Comparison of ENCODE assay signal across 13 cellular contexts in genomic region chr4:110200673-110201072, GRCh38. TPM values are rescaled to one million over a fixed set of nuclear protein-coding genes. Genes with fewer than 3 reads are reported as not detected.
DNase-seq lines count a peak whose midpoint lies in the region; ATAC-seq and TF ChIP-seq lines count a peak whose summit lies in the region.
"Had no signal": no experiment of that assay in that cellular context is flagged by ENCODE, and none has a peak within 500 bp of the region (broad histone marks: within the 10 kb centered on the region; RNA-seq: fewer than 3 reads in every experiment).

No MANE protein-coding gene starts in this region.

- TF ChIP-seq POLR2A in lower leg skin (IDR thresholded peaks at IDR 0.05), result no peak

- peak overlapping the region; percentile 56 for H3K27ac Mint-ChIP-seq in T-helper 17 cell
- no peak overlapping the region for H3K27ac Mint-ChIP-seq in nephron
- H3K27ac Mint-ChIP-seq: CD4-positive, CD25-positive, alpha-beta regulatory T cell had no signal

- H3F3A ChIP-seq in OCI-LY1 (ENCODE audit: insufficient read depth, low read length), result no peaks in the 10 kb centered on the region

- DNase-seq in T-helper 17 cell (no peak), lower leg skin (ENCODE audit: low spot score in 2 of 2) (no peak), GM19240 (ENCODE audit: insufficient read length, low spot score) (no peak)
- no peak for DNase-seq in activated CD4-positive, alpha-beta T cell treated with anti-CD3 and anti-CD28 coated beads, Interleukin-2, amount 50 U/mL, for 1 hour
- DNase-seq: ACHN; BE2C; C1 segment of cervical spinal cord; Caco-2; CD4-positive, CD25-positive, alpha-beta regulatory T cell; GOT3; H7 had no signal

- H4K20me1 ChIP-seq in OCI-LY1 (ENCODE audit: insufficient read depth, low read length), result no peaks in the 10 kb centered on the region

- no peaks in the 10 kb centered on the region for H3K27me3 ChIP-seq in OCI-LY1 (ENCODE audit: insufficient read depth, low read length)
- H3K27me3 ChIP-seq: BE2C had no signal

- no peak overlapping the region for H3K4me3 Mint-ChIP-seq in T-helper 17 cell
- H3K4me3 Mint-ChIP-seq in nephron, result peak overlapping the region in 2 of 3 experiments; percentile 31 to 44
- H3K4me3 Mint-ChIP-seq: CD4-positive, CD25-positive, alpha-beta regulatory T cell had no signal

- H3K4me1 Mint-ChIP-seq in T-helper 17 cell, result peaks cover 21% of the 10 kb centered on the region
- H3K4me1 Mint-ChIP-seq in nephron, result peaks cover 18% of the 10 kb centered on the region

- intact Hi-C loops in lower leg skin (cut with DNase I; ENCODE audit: low total_unique reads), result no loop called here

- no peak for ATAC-seq in T-helper 17 cell

- no peaks in the 10 kb centered on the region for H3K9me3 ChIP-seq in OCI-LY1 (ENCODE audit: low read length)
- H3K9me3 ChIP-seq in T-helper 17 cell (ENCODE audit: control insufficient read depth, low read length, poor library complexity, severe bottlenecking), result no peaks in the 10 kb centered on the region
- H3K9me3 ChIP-seq: BE2C, Caco-2 had no signal

- H3K4me3 ChIP-seq in OCI-LY1 (ENCODE audit: low read depth, low read length, poor library complexity, severe bottlenecking) (no peak overlapping the region), lower leg skin (ENCODE audit: low read depth, poor library complexity, severe bottlenecking) (no peak overlapping the region)

- WGBS in lower leg skin, 2 donors, result 88 to 97% methylated on average over 2 of the region's 2 CpGs

- peaks cover 51% of the 10 kb centered on the region for H3K4me1 ChIP-seq in OCI-LY1 (ENCODE audit: insufficient read depth, low read length, severe bottlenecking)

- H3K36me3 ChIP-seq in OCI-LY1 (ENCODE audit: insufficient read depth, low read length), result 0 out of 2 replicates have a peak, but pooled peaks cover 4% of the 10 kb centered on the region
- H3K36me3 ChIP-seq: BE2C had no signal

- no peaks in the 10 kb centered on the region for H3K9me3 Mint-ChIP-seq in nephron

- peak overlapping the region; percentile 95 for H3K27ac ChIP-seq in OCI-LY1 (ENCODE audit: low read depth, low read length, poor library complexity, severe bottlenecking)

- TF ChIP-seq CTCF in OCI-LY1 (IDR thresholded peaks at IDR 0.05; ENCODE audit: low read length) (no peak), nephron (IDR thresholded peaks at IDR 0.05; ENCODE audit: unreplicated experiment in 3 of 3) (no peak), lower leg skin (IDR thresholded peaks at IDR 0.05) (no peak)

- H3K9me2 ChIP-seq in OCI-LY1 (ENCODE audit: low read depth, low read length), result no peaks in the 10 kb centered on the region

- H3K4me2 ChIP-seq in OCI-LY1 (ENCODE audit: low read length), result no peak overlapping the region

- H3K36me3 Mint-ChIP-seq in T-helper 17 cell (ENCODE audit: low read depth), result peaks cover 6% of the 10 kb centered on the region
- no peaks in the 10 kb centered on the region for H3K36me3 Mint-ChIP-seq in nephron (ENCODE audit: low read depth)
- H3K36me3 Mint-ChIP-seq: CD4-positive, CD25-positive, alpha-beta regulatory T cell had no signal

- H3K27me3 Mint-ChIP-seq in T-helper 17 cell (no peaks in the 10 kb centered on the region), nephron (ENCODE audit: low read depth) (no peaks in the 10 kb centered on the region)

- no peak overlapping the region for H2AFZ ChIP-seq in OCI-LY1 (ENCODE audit: low read length)

- H3K79me2 ChIP-seq in OCI-LY1 (ENCODE audit: insufficient read depth, low read length), result no peaks in the 10 kb centered on the region; the same call in 1 of the 2 replicates

- no peak overlapping the region for H3K9ac ChIP-seq in OCI-LY1 (ENCODE audit: low read length)

RNA-seq across cellular contexts. Expression of gene ELOVL6, which starts 2.3 kb away (rescaled TPM):
- total RNA-seq in T-helper 17 cell (1 to 10 TPM; 3.7 to 3.9 TPM), lower leg skin (10 to 100 TPM; 15.9 to 32.2 (median 20.4) TPM)
